ENCODE assay signal across 8 cellular contexts in the genomic region with DNA sequence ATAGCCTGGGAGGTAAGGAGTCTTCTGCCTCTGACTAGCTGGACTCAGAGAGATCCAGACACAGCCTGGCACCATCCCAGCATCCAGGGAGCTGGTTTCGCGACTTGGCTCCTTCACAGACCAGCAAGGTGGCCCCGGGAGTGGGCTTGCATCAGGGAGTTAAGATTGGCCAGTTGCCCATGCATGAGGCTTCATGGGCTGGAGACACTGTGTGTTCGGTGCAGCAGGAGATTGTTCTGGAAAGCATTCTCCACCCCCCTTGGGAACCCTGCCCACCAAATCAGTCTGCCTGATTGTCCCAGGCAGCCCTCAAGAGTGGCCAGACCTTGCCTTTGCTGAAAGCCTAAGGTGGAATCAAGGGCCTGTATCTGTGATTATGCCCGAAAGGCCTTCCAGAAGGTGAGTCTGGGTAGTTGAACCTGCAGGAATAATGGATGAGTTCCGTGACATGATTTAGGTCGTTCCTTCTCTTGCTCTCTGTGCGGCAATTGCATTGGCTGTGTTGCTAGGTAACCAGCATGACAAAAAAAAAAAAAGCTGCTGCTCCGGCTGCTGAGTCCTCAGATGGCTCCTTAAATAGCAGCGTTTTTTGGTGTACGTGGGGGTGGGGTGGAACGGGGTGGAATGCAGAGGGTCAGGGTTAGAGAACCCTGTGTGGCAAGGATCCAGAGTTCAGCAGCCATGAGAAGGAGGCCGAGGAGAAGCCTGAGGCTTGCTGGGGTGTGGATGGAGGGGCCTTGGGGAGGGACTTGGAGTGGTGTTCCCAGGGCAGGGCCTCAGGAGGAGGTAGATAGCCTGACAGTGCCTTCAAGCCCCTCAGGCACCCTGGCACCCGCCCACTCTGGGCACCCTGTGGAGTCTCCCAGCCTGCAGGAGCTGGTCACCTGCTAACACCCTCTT.
A peak's percentile ranks its signal among the peaks of the same experiment; 100 is the strongest.
DNase-seq lines count a peak whose midpoint lies in the region; ATAC-seq and TF ChIP-seq lines count a peak whose summit lies in the region.

No MANE protein-coding gene starts in this region.

- H3K27ac Mint-ChIP-seq in WTC11: no peak overlapping the region

- peaks cover 0 to 25% of the 10 kb centered on the region in 2 experiments; a peak in 1 of 3 replicates for H3K36me3 ChIP-seq in HEK293 (ENCODE audit: control insufficient read depth in 2 of 2, insufficient read depth in 1 of 2, low read length in 2 of 2)

- peaks cover 11% of the 10 kb centered on the region; the same call in 1 of the 2 replicates for H3K4me1 Mint-ChIP-seq in WTC11

- no peaks in the 10 kb centered on the region for H3K9me3 ChIP-seq in HEK293 (ENCODE audit: control insufficient read depth, insufficient read depth, low read depth, low read length)

- H3K36me3 Mint-ChIP-seq in WTC11: no peaks in the 10 kb centered on the region

- intact Hi-C loops in sciatic nerve (cut with DNase I): no loop called here

- H3K9me3 Mint-ChIP-seq in WTC11: no peaks in the 10 kb centered on the region

- no peak for TF ChIP-seq CTCF in HEK293 (tag by site-specific recombination; IDR thresholded peaks at IDR 0.05)
- no peak for TF ChIP-seq CTCF in WTC11 (IDR thresholded peaks at IDR 0.05)

- CTCF ChIA-PET in HEK293 (lab: Yijun Ruan, JAX) (interaction anchor here (0.6 to 0.7 kb wide), 2 partner anchors 221 to 243 kb away, joined by 3 to 7 read pairs; no protein-coding TSS in a partner anchor), WTC11 (lab: Charles Lee) (interaction anchor here (0.5 to 2.8 kb wide), 5 partner anchors 17 to 61 kb away, joined by 3 to 16 read pairs (median 5); no protein-coding TSS in a partner anchor)

- ATAC-seq in WTC11 (peak; percentile 69), sciatic nerve (peak; percentile 79), GM18519 (IDR thresholded peaks at IDR 0.05; ENCODE audit: low FRiP score, unreplicated experiment) (no peak), HG03565 (IDR thresholded peaks at IDR 0.05; ENCODE audit: unreplicated experiment) (no peak), GM21447 (IDR thresholded peaks at IDR 0.05; ENCODE audit: unreplicated experiment) (no peak), GM18868 (IDR thresholded peaks at IDR 0.05; ENCODE audit: unreplicated experiment) (no peak)

- peak; percentile 32 for DNase-seq in WTC11 (ENCODE audit: low spot score)
- peak; percentile 97 for DNase-seq in hepatic stellate cell (ENCODE audit: low spot score)
- DNase-seq in sciatic nerve (ENCODE audit: low spot score): no peak

- no peak overlapping the region for H3K27ac ChIP-seq in HEK293 (ENCODE audit: extremely low read depth, low read depth, low read length)

- H3K27me3 Mint-ChIP-seq in WTC11 (ENCODE audit: low read depth): no peaks in the 10 kb centered on the region

- POLR2A ChIA-PET in HEK293 (lab: Yijun Ruan, JAX): no interaction called here
- POLR2A ChIA-PET in WTC11 (lab: Charles Lee): no interaction called here

- H3K4me3 ChIP-seq in HEK293 (ENCODE audit: low read depth, low read length): no peak overlapping the region

- no peaks in the 10 kb centered on the region for H3K4me1 ChIP-seq in HEK293 (ENCODE audit: control insufficient read depth, insufficient read depth, low read length)

- H3K4me3 Mint-ChIP-seq in WTC11: no peak overlapping the region

TF ChIP-seq in HEK293, 187 proteins besides CTCF, POLR2A, EP300 and RAD21:
- TF ChIP-seq ZIC2 (tag by site-specific recombination; IDR thresholded peaks at IDR 0.05) (peak; percentile 60), ZNF792 (tag by site-specific recombination; IDR thresholded peaks at IDR 0.05) (no peak), ZBTB17 (tag by site-specific recombination; IDR thresholded peaks at IDR 0.05) (peak; percentile 73), ZBTB20 (tag by site-specific recombination; IDR thresholded peaks at IDR 0.05) (peak; percentile 35; the same call in 1 of the 2 replicates), HOXD13 (CRISPR knock-in tag; IDR thresholded peaks at IDR 0.05; ENCODE audit: borderline replicate concordance) (no peak), OSR2 (tag by site-specific recombination; IDR thresholded peaks at IDR 0.05) (no peak), ZFHX2 (tag by site-specific recombination; conservative IDR thresholded peaks at IDR 0.05) (0 out of 2 replicates have a peak, but pooled peaks have one; percentile 15), ZNF416 (tag by site-specific recombination; IDR thresholded peaks at IDR 0.05) (no peak), ZNF354C (tag by site-specific recombination; IDR thresholded peaks at IDR 0.05; ENCODE audit: borderline replicate concordance, low read depth) (no peak), EGR2 (tag by site-specific recombination; IDR thresholded peaks at IDR 0.05; ENCODE audit: low read depth) (0 out of 2 replicates have a peak, but pooled peaks have one; percentile 48)
TF ChIP-seq in HEK293: peak in this region for 5.

TF ChIP-seq in WTC11, 78 proteins besides CTCF, POLR2A, EP300 and RAD21:
- TF ChIP-seq E2F5 (CRISPR knock-in tag; IDR thresholded peaks at IDR 0.05) (no peak), ZBTB21 (CRISPR knock-in tag; IDR thresholded peaks at IDR 0.05; ENCODE audit: borderline replicate concordance) (no peak), ELF4 (CRISPR knock-in tag; IDR thresholded peaks at IDR 0.05; ENCODE audit: low read depth) (no peak), SMAD4 (CRISPR knock-in tag; IDR thresholded peaks at IDR 0.05) (no peak), JAZF1 (CRISPR knock-in tag; IDR thresholded peaks at IDR 0.05) (no peak), KAT7 (CRISPR knock-in tag; IDR thresholded peaks at IDR 0.05; ENCODE audit: borderline replicate concordance) (no peak), EMX1 (CRISPR knock-in tag; IDR thresholded peaks at IDR 0.05) (no peak), ZNF281 (CRISPR knock-in tag; IDR thresholded peaks at IDR 0.05) (no peak), RELA (CRISPR knock-in tag; IDR thresholded peaks at IDR 0.05; ENCODE audit: borderline replicate concordance) (no peak), FOXK1 (CRISPR knock-in tag; IDR thresholded peaks at IDR 0.05) (no peak), ZNF317 (CRISPR knock-in tag; IDR thresholded peaks at IDR 0.05; ENCODE audit: borderline replicate concordance, low read depth) (no peak), SP1 (CRISPR knock-in tag; conservative IDR thresholded peaks at IDR 0.05) (no peak), MYBL2 (CRISPR knock-in tag; IDR thresholded peaks at IDR 0.05) (no peak), GRHL2 (CRISPR knock-in tag; IDR thresholded peaks at IDR 0.05; ENCODE audit: insufficient replicate concordance, severe bottlenecking) (no peak), PRRX2 (CRISPR knock-in tag; IDR thresholded peaks at IDR 0.05) (no peak), CBFB (CRISPR knock-in tag; IDR thresholded peaks at IDR 0.05; ENCODE audit: low read depth) (no peak), NFATC4 (CRISPR knock-in tag; IDR thresholded peaks at IDR 0.05) (no peak), ZMAT4 (CRISPR knock-in tag; IDR thresholded peaks at IDR 0.05) (no peak), FOXJ3 (CRISPR knock-in tag; IDR thresholded peaks at IDR 0.05; ENCODE audit: borderline replicate concordance) (no peak)
- TF ChIP-seq, protein P1, sequence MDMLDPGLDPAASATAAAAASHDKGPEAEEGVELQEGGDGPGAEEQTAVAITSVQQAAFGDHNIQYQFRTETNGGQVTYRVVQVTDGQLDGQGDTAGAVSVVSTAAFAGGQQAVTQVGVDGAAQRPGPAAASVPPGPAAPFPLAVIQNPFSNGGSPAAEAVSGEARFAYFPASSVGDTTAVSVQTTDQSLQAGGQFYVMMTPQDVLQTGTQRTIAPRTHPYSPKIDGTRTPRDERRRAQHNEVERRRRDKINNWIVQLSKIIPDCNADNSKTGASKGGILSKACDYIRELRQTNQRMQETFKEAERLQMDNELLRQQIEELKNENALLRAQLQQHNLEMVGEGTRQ (CRISPR knock-in tag; IDR thresholded peaks at IDR 0.05): no peak

Comparison
In these comparisons a context has a peak if more than half of its experiments do, and no peak if none do; other contexts are left out.
1. ATAC-seq: peak in WTC11 (single experiment) and sciatic nerve (single experiment); none in GM18519 (single experiment), HG03565 (single experiment), GM21447 (single experiment) and GM18868 (single experiment).